9 cellular contexts compared by ENCODE assay signal in the genomic region with DNA sequence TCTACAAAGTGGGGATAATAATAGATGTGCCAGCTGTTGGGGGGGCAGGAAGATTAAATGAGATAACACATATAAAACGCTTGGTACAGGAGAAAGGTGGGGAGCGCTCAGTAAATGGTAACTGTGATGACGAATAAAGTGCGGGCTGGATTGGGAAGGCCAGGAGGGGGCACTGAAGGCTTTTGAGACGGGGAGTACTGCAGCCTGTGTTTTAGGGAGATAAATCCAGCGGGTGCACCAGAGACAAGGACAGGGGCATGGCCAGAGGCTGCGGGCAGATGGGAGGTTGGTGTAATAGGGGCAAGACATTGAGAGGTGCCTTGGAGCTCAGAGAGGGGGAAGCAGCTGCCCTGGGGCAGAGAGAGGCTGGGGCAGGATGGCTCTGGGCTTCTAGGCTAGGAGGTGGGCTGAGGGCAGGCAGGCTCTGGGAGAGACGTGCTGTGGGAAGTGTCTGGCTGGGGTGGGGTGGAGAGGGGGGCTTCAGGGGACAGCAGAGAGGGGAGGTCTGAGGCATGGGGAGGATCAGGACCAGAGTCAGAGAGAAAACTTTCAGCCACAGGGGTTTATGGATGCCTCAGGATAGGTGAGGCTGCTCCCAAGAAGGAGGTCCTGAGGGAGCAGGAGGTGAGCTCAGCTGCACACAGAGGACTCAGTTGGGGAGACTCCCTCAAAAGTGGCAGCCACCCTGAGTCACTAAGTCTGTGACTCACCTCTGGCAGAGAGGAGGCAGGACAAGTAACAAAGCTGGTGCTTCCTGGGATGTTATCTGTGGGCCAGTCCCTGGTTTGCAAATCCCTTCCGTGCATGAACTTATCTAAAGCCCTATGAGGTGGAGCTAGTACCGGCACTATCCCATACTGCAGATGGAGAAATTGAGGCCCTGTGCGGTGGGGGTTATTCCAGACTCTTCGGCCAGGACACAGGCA. TPM values are rescaled to one million over a fixed set of nuclear protein-coding genes. Genes with fewer than 3 reads are reported as not detected.
DNase-seq lines count a peak whose midpoint lies in the region; ATAC-seq, FAIRE-seq and TF ChIP-seq lines count a peak whose summit lies in the region.
"Had no signal": no experiment of that assay in that cellular context is flagged by ENCODE, and none has a peak within 500 bp of the region (broad histone marks: within the 10 kb centered on the region; RNA-seq: fewer than 3 reads in every experiment).

No MANE protein-coding gene starts in this region.

- H3K27me3 ChIP-seq in H9 (ENCODE audit: insufficient read depth, low read length), result no peaks in the 10 kb centered on the region
- H3K27me3 ChIP-seq in astrocyte (ENCODE audit: insufficient read depth, low read length), result no peaks in the 10 kb centered on the region

- DNase-seq in A172 (ENCODE audit: low spot score) (peak; percentile 97), H9 (peak; percentile 84), astrocyte (ENCODE audit: low read depth) (peak; percentile 65), iris pigment epithelial cell (ENCODE audit: low read depth) (peak; percentile 67), HEK293T (ENCODE audit: extremely low spot score) (no peak)
- DNase-seq in stimulated activated CD4-positive, alpha-beta T cell treated with anti-CD3 and anti-CD28 coated beads, Interleukin-4, amount 100 ng/mL, for 4 hours, result peak; percentile 37 to 68

- H3K4me3 Mint-ChIP-seq in H9, result peak overlapping the region in 1 of 2 experiments; percentile 52; a peak in 1 of 5 replicates
- no peak overlapping the region for H3K4me3 Mint-ChIP-seq in astrocyte (ENCODE audit: unreplicated experiment)

- no peak overlapping the region for H3K27ac ChIP-seq in H9 (ENCODE audit: insufficient read length, low read depth, low read length)
- peak overlapping the region; percentile 91 for H3K27ac ChIP-seq in astrocyte (ENCODE audit: low read depth, low read length)

- no CpG with 5 or more reads among the region's 12 CpGs for WGBS in H9 (ENCODE audit: extremely low coverage, insufficient read length, low lambda C conversion rate)

- no peaks in the 10 kb centered on the region for H3K9me3 ChIP-seq in H9 (ENCODE audit: control insufficient read depth, low read depth, low read length)
- no peaks in the 10 kb centered on the region for H3K9me3 ChIP-seq in astrocyte (ENCODE audit: insufficient read depth, low read depth, low read length)

- no peak overlapping the region; the same call in 1 of the 2 replicates for H3K4ac ChIP-seq in H9 (ENCODE audit: low read depth, low read length)

- peak overlapping the region; percentile 3 for H3K4me3 ChIP-seq in astrocyte (ENCODE audit: insufficient read depth, low read depth, low read length)

- TF ChIP-seq CTCF in H9 (conservative IDR thresholded peaks at IDR 0.05) (peak; percentile 66), astrocyte (IDR thresholded peaks at IDR 0.05; ENCODE audit: insufficient read depth, low read depth, low read length) (peak; percentile 6)

- H2BK120ac ChIP-seq in H9 (ENCODE audit: low read depth, low read length, poor library complexity, severe bottlenecking), result peak overlapping the region; percentile 24

- no peak overlapping the region for H2BK5ac ChIP-seq in H9 (ENCODE audit: insufficient read length, low read length)

- H3K23ac ChIP-seq in H9 (ENCODE audit: insufficient read length, low read depth, low read length), result no peak overlapping the region

- H3K4me1 Mint-ChIP-seq in H9 (peaks cover 43 to 46% of the 10 kb centered on the region in 2 experiments), astrocyte (ENCODE audit: low read depth, unreplicated experiment) (peaks cover 18% of the 10 kb centered on the region)

- H3K56ac ChIP-seq in H9 (ENCODE audit: insufficient read length, low read depth, low read length), result no peak overlapping the region

- H3K23me2 ChIP-seq in H9 (ENCODE audit: insufficient read length, low read depth, low read length, poor library complexity, severe bottlenecking), result peaks cover 13% of the 10 kb centered on the region

- H3K4me2 ChIP-seq in H9 (ENCODE audit: insufficient read depth, insufficient read length, low read length) (peak overlapping the region; percentile 5), astrocyte (ENCODE audit: low read length) (peak overlapping the region; percentile 93)

- H4K20me1 ChIP-seq in H9 (ENCODE audit: control insufficient read depth, insufficient read depth, insufficient read length), result no peaks in the 10 kb centered on the region
- H4K20me1 ChIP-seq in astrocyte (ENCODE audit: insufficient read depth, low read length), result no peaks in the 10 kb centered on the region

- no peaks in the 10 kb centered on the region for H3K36me3 Mint-ChIP-seq in H9 (ENCODE audit: insufficient read depth in 1 of 3, low read depth in 3 of 3)
- no peaks in the 10 kb centered on the region for H3K36me3 Mint-ChIP-seq in astrocyte (ENCODE audit: low read depth, unreplicated experiment)

- H3T11ph ChIP-seq in H9 (ENCODE audit: low read length), result no peak overlapping the region

- H3K27me3 Mint-ChIP-seq in H9 (ENCODE audit: low read depth) (no peaks in the 10 kb centered on the region; the same call in 1 of the 2 replicates), astrocyte (ENCODE audit: low read depth, unreplicated experiment) (peaks cover 8% of the 10 kb centered on the region)

- H3K36me3 ChIP-seq in astrocyte (ENCODE audit: insufficient read depth, low read length), result no peaks in the 10 kb centered on the region

- no peak overlapping the region for H2AK5ac ChIP-seq in H9 (ENCODE audit: insufficient read length, low read length)

- peak overlapping the region; percentile 85 for H3K18ac ChIP-seq in H9 (ENCODE audit: insufficient read length, low read depth, low read length)

- POLR2A ChIA-PET in HEK293T (lab: Yijun Ruan, JAX), result interaction anchor here (1.2 to 4.0 kb wide), 2 partner anchors 61 to 104 kb away, joined by 3 to 44 read pairs; no protein-coding TSS in a partner anchor

- ATAC-seq in SK-N-SH treated with all-trans-retinoic acid at 6 μM for 48 hours (peak; percentile 48), GM21619 (IDR thresholded peaks at IDR 0.05; ENCODE audit: unreplicated experiment) (no peak)

- no peaks in the 10 kb centered on the region for H3K79me1 ChIP-seq in H9 (ENCODE audit: insufficient read depth, low read depth, low read length, poor library complexity, severe bottlenecking)

- no peak overlapping the region for H2AFZ ChIP-seq in H9 (ENCODE audit: low read length)
- H2AFZ ChIP-seq in astrocyte (ENCODE audit: low read depth, low read length), result no peak overlapping the region

- H3K14ac ChIP-seq in H9 (ENCODE audit: insufficient read depth, low read length), result peak overlapping the region; percentile 70; the same call in 1 of the 2 replicates

- no peak overlapping the region for H4K91ac ChIP-seq in H9 (ENCODE audit: insufficient read length, low read depth, low read length)

- FAIRE-seq in astrocyte (lab: Jason Lieb, UNC), result no peak

- H3K9me3 Mint-ChIP-seq in H9 (no peaks in the 10 kb centered on the region; a peak in 1 of 5 replicates), astrocyte (ENCODE audit: unreplicated experiment) (peaks cover 2% of the 10 kb centered on the region)

- 0 out of 2 replicates have a peak, but pooled peaks cover 2% of the 10 kb centered on the region for H3K4me1 ChIP-seq in H9 (ENCODE audit: insufficient read depth, low read length)
- H3K4me1 ChIP-seq in astrocyte (ENCODE audit: insufficient read depth, low read length), result peaks cover 36% of the 10 kb centered on the region

- no peak overlapping the region for H4K8ac ChIP-seq in H9 (replicated peaks; ENCODE audit: insufficient read length, low read depth, low read length)

- no peaks in the 10 kb centered on the region for H3K79me2 ChIP-seq in H9 (ENCODE audit: insufficient read depth, low read length)
- H3K79me2 ChIP-seq in astrocyte (ENCODE audit: insufficient read depth, low read length), result no peaks in the 10 kb centered on the region

- H2BK12ac ChIP-seq in H9 (ENCODE audit: insufficient read length, low read depth, low read length), result peak overlapping the region; percentile 35

- no peak overlapping the region for H4K5ac ChIP-seq in H9 (ENCODE audit: insufficient read length, low read depth, low read length)

- H3K27ac Mint-ChIP-seq in H9, result peak overlapping the region in 2 of 3 experiments; percentile 89 to 99; a peak in 4 of 7 replicates
- peak overlapping the region; percentile 91 for H3K27ac Mint-ChIP-seq in astrocyte (ENCODE audit: unreplicated experiment)

- H3K9ac ChIP-seq in H9 (ENCODE audit: extremely low read depth, insufficient read length, low read length) (no peak overlapping the region), astrocyte (ENCODE audit: low read length) (peak overlapping the region; percentile 79)

- peak overlapping the region; percentile 78 for H2BK20ac ChIP-seq in H9 (ENCODE audit: low read depth, low read length, poor library complexity, severe bottlenecking)

- H2BK15ac ChIP-seq in H9 (ENCODE audit: low read depth, low read length), result no peak overlapping the region

- CTCF ChIA-PET in HEK293T (lab: Yijun Ruan, JAX), result interaction anchor here (0.5 to 4.0 kb wide), 9 partner anchors 10 to 192 kb away, joined by 3 to 37 read pairs (median 4); a partner anchor contains a TSS

TF ChIP-seq in SK-N-SH treated with all-trans-retinoic acid at 6 μM for 48 hours, 23 proteins besides CTCF, POLR2A, EP300 and RAD21 (continues in another document):
- TF ChIP-seq, protein P1, sequence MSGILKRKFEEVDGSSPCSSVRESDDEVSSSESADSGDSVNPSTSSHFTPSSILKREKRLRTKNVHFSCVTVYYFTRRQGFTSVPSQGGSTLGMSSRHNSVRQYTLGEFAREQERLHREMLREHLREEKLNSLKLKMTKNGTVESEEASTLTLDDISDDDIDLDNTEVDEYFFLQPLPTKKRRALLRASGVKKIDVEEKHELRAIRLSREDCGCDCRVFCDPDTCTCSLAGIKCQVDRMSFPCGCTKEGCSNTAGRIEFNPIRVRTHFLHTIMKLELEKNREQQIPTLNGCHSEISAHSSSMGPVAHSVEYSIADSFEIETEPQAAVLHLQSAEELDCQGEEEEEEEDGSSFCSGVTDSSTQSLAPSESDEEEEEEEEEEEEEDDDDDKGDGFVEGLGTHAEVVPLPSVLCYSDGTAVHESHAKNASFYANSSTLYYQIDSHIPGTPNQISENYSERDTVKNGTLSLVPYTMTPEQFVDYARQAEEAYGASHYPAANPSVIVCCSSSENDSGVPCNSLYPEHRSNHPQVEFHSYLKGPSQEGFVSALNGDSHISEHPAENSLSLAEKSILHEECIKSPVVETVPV (CRISPR knock-in tag; IDR thresholded peaks at IDR 0.05), result no peak
- TF ChIP-seq TCF4 (CRISPR knock-in tag; IDR thresholded peaks at IDR 0.05; ENCODE audit: borderline replicate concordance), result no peak

TF ChIP-seq in HEK293T, 16 proteins besides CTCF, POLR2A, EP300 and RAD21:
- no peak for TF ChIP-seq ZNF384 (IDR thresholded peaks at IDR 0.05)
- no peak for TF ChIP-seq L3MBTL2 (conservative IDR thresholded peaks at IDR 0.05)
- no peak for TF ChIP-seq ARNT (IDR thresholded peaks at IDR 0.05)
- no peak for TF ChIP-seq BHLHE40 (IDR thresholded peaks at IDR 0.05; ENCODE audit: borderline replicate concordance)

RNA-seq across cellular contexts. Expression of a gene that starts 18.9 kb away (rescaled TPM):
- total RNA-seq in A172 (2014; rRNA removed; shearing (Covaris generic)), result not detected in 2 replicates
- total RNA-seq in H9 (2021) (not detected in 2 replicates), astrocyte (not detected in 2 replicates)
- total RNA-seq: lower leg skin had no signal
